In genomic region chr14:71048393-71048792, GRCh38 we compare ENCODE assay signal across 23 cellular contexts.
A peak's percentile ranks its signal among the peaks of the same experiment; 100 is the strongest.
DNase-seq lines count a peak whose midpoint lies in the region; ATAC-seq, FAIRE-seq and TF ChIP-seq lines count a peak whose summit lies in the region.
"Had no signal": no experiment of that assay in that cellular context is flagged by ENCODE, and none has a peak within 500 bp of the region (broad histone marks: within the 10 kb centered on the region; RNA-seq: fewer than 3 reads in every experiment).

No MANE protein-coding gene starts in this region.

- TF ChIP-seq EP300 in HepG2 (IDR thresholded peaks at IDR 0.05; ENCODE audit: low read depth in 2 of 2, low read length in 2 of 2) (no peak), HepG2 (CRISPR knock-in tag; IDR thresholded peaks at IDR 0.05; ENCODE audit: borderline replicate concordance) (no peak)

- CTCF ChIA-PET in HepG2 (lab: Yijun Ruan, JAX; ENCODE audit: low intra/inter-chr PET ratio, low total read pairs): no interaction called here

- H3K27ac ChIP-seq in HepG2 (ENCODE audit: extremely low read length, insufficient read depth, low read length) (no peak overlapping the region), right lobe of liver (no peak overlapping the region), left ventricle myocardium inferior (replicated peaks) (no peak overlapping the region)
- H3K27ac ChIP-seq: PC-9, SJSA1 had no signal

- no peaks in the 10 kb centered on the region for H3K27me3 ChIP-seq in HepG2 (ENCODE audit: control insufficient read depth in 1 of 2, insufficient read depth in 2 of 2, low read length in 2 of 2)
- no peaks in the 10 kb centered on the region for H3K27me3 ChIP-seq in right lobe of liver
- H3K27me3 ChIP-seq in left ventricle myocardium inferior (ENCODE audit: low read depth): no peaks in the 10 kb centered on the region
- H3K27me3 ChIP-seq: SJSA1 had no signal

- H2AFZ ChIP-seq in HepG2 (ENCODE audit: low read length): no peak overlapping the region
- H2AFZ ChIP-seq: GM23248, PC-9 had no signal

- no peak for TF ChIP-seq RAD21 in HepG2 (CRISPR knock-in tag; IDR thresholded peaks at IDR 0.05)

- DNase-seq in HepG2 (ENCODE audit: low spot score) (no peak), right lobe of liver (no peak), SK-N-DZ (ENCODE audit: low spot score) (peak; percentile 4), fibroblast of mammary gland (ENCODE audit: low read depth) (peak; percentile 5), NCI-H128 (lab: John Stamatoyannopoulos, UW; ENCODE audit: unreplicated experiment) (no peak), NOMO-1 treated with dmso at 0.1 percent for 144 hours (lab: John Stamatoyannopoulos, UW; ENCODE audit: unreplicated experiment) (no peak), left ventricle myocardium inferior (no peak)
- DNase-seq: ACHN; AML-193; CD4-positive, alpha-beta memory T cell; DND-41; GM23248; HCEC 1CT; KG1; NCI-H1048; NCI-H146; NCI-H2081 treated with DMSO at 0.1 percent for 48 hours; NCI-H510A treated with DMSO at 0.1 percent for 48 hours; NCI-H82; PC-9 had no signal

- POLR2A ChIA-PET in HepG2 (lab: Yijun Ruan, JAX): no interaction called here

- no peak for ATAC-seq in HepG2
- ATAC-seq in right lobe of liver: no peak

- no peak for TF ChIP-seq POLR2A in HepG2 (IDR thresholded peaks at IDR 0.05; ENCODE audit: insufficient read depth in 1 of 2, low read depth in 2 of 2, low read length in 2 of 2)
- no peak for TF ChIP-seq POLR2A in right lobe of liver (IDR thresholded peaks at IDR 0.05)

- no peaks in the 10 kb centered on the region for H4K20me1 ChIP-seq in HepG2 (ENCODE audit: insufficient read depth, low read length)

- H3K4me1 ChIP-seq in HepG2 (ENCODE audit: insufficient read depth, low read length) (no peaks in the 10 kb centered on the region), right lobe of liver (no peaks in the 10 kb centered on the region), left ventricle myocardium inferior (no peaks in the 10 kb centered on the region)
- H3K4me1 ChIP-seq: SJSA1 had no signal

- FAIRE-seq in HepG2 (lab: Jason Lieb, UNC): no peak
- FAIRE-seq: D721Med, GM18507 had no signal

- in situ Hi-C loops in HepG2 (cut with HindIII; ENCODE audit: extremely low pct_ligation_motif_present, low pct_unique_long_range_greater_than_20kb): no loop called here

- H3K4me2 ChIP-seq in HepG2 (ENCODE audit: low read depth, low read length): no peak overlapping the region
- H3K4me2 ChIP-seq: PC-9 had no signal

- intact Hi-C loops in HepG2 (cut with micrococcal nuclease; ENCODE audit: unreplicated experiment) (no loop called here), right lobe of liver (cut with DNase I) (no loop called here), left ventricle myocardium inferior (cut with micrococcal nuclease) (no loop called here)

- H3K36me3 ChIP-seq in HepG2 (replicated peaks in 1 of 2; ENCODE audit: control insufficient read depth in 1 of 2, insufficient read depth in 2 of 2, low read length in 2 of 2): peaks cover 8 to 48% of the 10 kb centered on the region in 2 experiments
- H3K36me3 ChIP-seq in right lobe of liver: peaks cover 0 to 4% (median 2%) of the 10 kb centered on the region in 4 donors
- H3K36me3 ChIP-seq in left ventricle myocardium inferior: peaks cover 80% of the 10 kb centered on the region

- H3K4me3 ChIP-seq in HepG2 (replicated peaks in 1 of 3; ENCODE audit: insufficient read depth in 1 of 3, low read depth in 2 of 3, low read length in 3 of 3) (no peak overlapping the region), right lobe of liver (no peak overlapping the region), fibroblast of mammary gland (ENCODE audit: control insufficient read depth, low read depth, low read length) (no peak overlapping the region), left ventricle myocardium inferior (no peak overlapping the region)
- H3K4me3 ChIP-seq: GM23248, PC-9, SJSA1 had no signal

- TF ChIP-seq CTCF in HepG2 (CRISPR knock-in tag; IDR thresholded peaks at IDR 0.05) (no peak), right lobe of liver (IDR thresholded peaks at IDR 0.05) (no peak), fibroblast of mammary gland (conservative IDR thresholded peaks at IDR 0.05; ENCODE audit: control insufficient read depth, insufficient read depth, low read depth, low read length) (no peak), left ventricle myocardium inferior (IDR thresholded peaks at IDR 0.05; ENCODE audit: borderline replicate concordance) (no peak)

- no peaks in the 10 kb centered on the region for H3K9me3 ChIP-seq in HepG2 (ENCODE audit: low read length)
- H3K9me3 ChIP-seq in right lobe of liver: no peaks in the 10 kb centered on the region
- peaks cover 7% of the 10 kb centered on the region for H3K9me3 ChIP-seq in left ventricle myocardium inferior (replicated peaks)
- H3K9me3 ChIP-seq: SJSA1 had no signal

- peaks cover 1% of the 10 kb centered on the region for H3K79me2 ChIP-seq in HepG2 (ENCODE audit: insufficient read depth, low read length)

- H3K9ac ChIP-seq in HepG2 (ENCODE audit: insufficient read depth, low read depth, low read length): no peak overlapping the region

- TSS peak; percentile 13 for BruUV-seq in HepG2 (replicated peaks; lab: Mats Ljungman, UMichigan)

TF ChIP-seq in HepG2, 621 proteins besides CTCF, POLR2A, EP300 and RAD21:
- no peak for TF ChIP-seq FOXK2 (IDR thresholded peaks at IDR 0.05)
- TF ChIP-seq GPBP1L1 (CRISPR knock-in tag; IDR thresholded peaks at IDR 0.05): no peak
- TF ChIP-seq MED1 (CRISPR knock-in tag; IDR thresholded peaks at IDR 0.05): no peak
- TF ChIP-seq ZNF839 (CRISPR knock-in tag; IDR thresholded peaks at IDR 0.05; ENCODE audit: borderline replicate concordance): no peak
- TF ChIP-seq ZNF317 (CRISPR knock-in tag; IDR thresholded peaks at IDR 0.05): no peak
- TF ChIP-seq KLF16 (CRISPR knock-in tag; IDR thresholded peaks at IDR 0.05): no peak
- no peak for TF ChIP-seq MYC (CRISPR knock-in tag; IDR thresholded peaks at IDR 0.05; ENCODE audit: borderline replicate concordance)
- TF ChIP-seq RELA (CRISPR knock-in tag; IDR thresholded peaks at IDR 0.05): no peak
- no peak for TF ChIP-seq HOXA5 (CRISPR knock-in tag; IDR thresholded peaks at IDR 0.05)
- no peak for TF ChIP-seq ZNF143 (CRISPR knock-in tag; IDR thresholded peaks at IDR 0.05)
- TF ChIP-seq ZNF773 (CRISPR knock-in tag; IDR thresholded peaks at IDR 0.05; ENCODE audit: borderline replicate concordance): no peak
- no peak for TF ChIP-seq HES4 (CRISPR knock-in tag; IDR thresholded peaks at IDR 0.05; ENCODE audit: borderline replicate concordance)
- TF ChIP-seq KMT2B (CRISPR knock-in tag; IDR thresholded peaks at IDR 0.05): no peak
TF ChIP-seq in HepG2: peak in this region for 0.

Comparison
In these comparisons a context has a peak if more than half of its experiments do, and no peak if none do; other contexts are left out.
1. DNase-seq: peak in SK-N-DZ (single experiment) and fibroblast of mammary gland (single experiment); none in HepG2 (single experiment), right lobe of liver (0 of 3), NCI-H128 (single experiment), NOMO-1 treated with dmso at 0.1 percent for 144 hours (single experiment) and left ventricle myocardium inferior (single experiment).